ENCODE assay signal across 10 cellular contexts in genomic region chr16:1311212-1311737, GRCh38. TPM values are rescaled to one million over a fixed set of nuclear protein-coding genes. Genes with fewer than 3 reads are reported as not detected.
DNase-seq lines count a peak whose midpoint lies in the region; ATAC-seq and TF ChIP-seq lines count a peak whose summit lies in the region.
"Had no signal": no experiment of that assay in that cellular context is flagged by ENCODE, and none has a peak within 500 bp of the region (broad histone marks: within the 10 kb centered on the region; RNA-seq: fewer than 3 reads in every experiment).

No MANE protein-coding gene starts in this region.

- H3K9me3 ChIP-seq in skeletal muscle satellite cell (replicated peaks; ENCODE audit: low read length), result no peaks in the 10 kb centered on the region

- peak overlapping the region; percentile 71 for H3K4me3 ChIP-seq in H7 (ENCODE audit: insufficient read depth, low read depth, low read length)
- H3K4me3 ChIP-seq in WI38 (ENCODE audit: low read depth, low read length), result peak overlapping the region; percentile 80
- H3K4me3 ChIP-seq in skeletal muscle satellite cell (ENCODE audit: low read length), result peak overlapping the region; percentile 69

- intact Hi-C loops in left ventricle myocardium superior (cut with micrococcal nuclease), result no loop called here

- TF ChIP-seq CTCF in WI38 (IDR thresholded peaks at IDR 0.05; ENCODE audit: low read depth, low read length), result no peak

- H3K27me3 ChIP-seq in H7 (ENCODE audit: control insufficient read depth, insufficient read depth, low read length) (no peaks in the 10 kb centered on the region), skeletal muscle satellite cell (ENCODE audit: control insufficient read depth, insufficient read depth, low read length) (no peaks in the 10 kb centered on the region)

- peaks cover 22% of the 10 kb centered on the region for H3K4me1 ChIP-seq in skeletal muscle satellite cell (ENCODE audit: control insufficient read depth, insufficient read depth, low read length)

- DNase-seq in H7, result peak; percentile 82
- DNase-seq in left ventricle myocardium superior, result no peak
- no peak for DNase-seq in UCSD-AML1 (lab: John Stamatoyannopoulos, UW; ENCODE audit: unreplicated experiment)

- H3K9ac ChIP-seq in skeletal muscle satellite cell (ENCODE audit: low read depth, low read length), result peak overlapping the region; percentile 94

- H3K4me2 ChIP-seq in skeletal muscle satellite cell (ENCODE audit: low read length), result peak overlapping the region; percentile 95

- peak; percentile 0 for ATAC-seq in left ventricle myocardium superior
- no peak for ATAC-seq in GM21576 (IDR thresholded peaks at IDR 0.05; ENCODE audit: unreplicated experiment)
- no peak for ATAC-seq in HG03457 (IDR thresholded peaks at IDR 0.05; ENCODE audit: unreplicated experiment)
- ATAC-seq in HG03095 (IDR thresholded peaks at IDR 0.05; ENCODE audit: unreplicated experiment), result no peak

- H3K36me3 ChIP-seq in H7 (replicated peaks; ENCODE audit: control insufficient read depth, insufficient read depth, low read length) (peaks cover 20% of the 10 kb centered on the region), skeletal muscle satellite cell (ENCODE audit: insufficient read depth, low read length) (peaks cover 36% of the 10 kb centered on the region)

RNA-seq across cellular contexts. Expression of gene UBE2I, which starts 1.8 kb away (rescaled TPM):
- 79.9 and 80.2 TPM in 2 replicates for total RNA-seq in H7 (2014; rRNA removed; shearing (Covaris generic))
- total RNA-seq in left ventricle myocardium superior, result 93.8 TPM
- total RNA-seq in skeletal muscle satellite cell (2012; rRNA removed), result 61.9 and 64.4 TPM in 2 replicates

RNA-seq across cellular contexts. Expression of gene BAIAP3, which starts 22.2 kb away (rescaled TPM):
- total RNA-seq in H7 (2014; rRNA removed; shearing (Covaris generic)), result 2.6 and 5.7 TPM in 2 replicates
- total RNA-seq in left ventricle myocardium superior, result 5.2 TPM
- 1.1 TPM in 1 of 2 replicates, not detected in the other for total RNA-seq in skeletal muscle satellite cell (2012; rRNA removed)

RNA-seq across cellular contexts. Expression of gene TSR3, which starts 40.4 kb away (rescaled TPM):
- 87.7 and 99.4 TPM in 2 replicates for total RNA-seq in H7 (2014; rRNA removed; shearing (Covaris generic))
- total RNA-seq in left ventricle myocardium superior, result 55.9 TPM
- 48.7 and 60.5 TPM in 2 replicates for total RNA-seq in skeletal muscle satellite cell (2012; rRNA removed)

RNA-seq across cellular contexts. Expression of gene GNPTG, which starts 40.5 kb away (rescaled TPM):
- 16.2 and 21.5 TPM in 2 replicates for total RNA-seq in H7 (2014; rRNA removed; shearing (Covaris generic))
- 37.6 TPM for total RNA-seq in left ventricle myocardium superior
- total RNA-seq in skeletal muscle satellite cell (2012; rRNA removed), result 27.1 and 47.0 TPM in 2 replicates

RNA-seq across cellular contexts. Expression of gene TPSD1, which starts 55.4 kb away (rescaled TPM):
- total RNA-seq in H7 (2014; rRNA removed; shearing (Covaris generic)), result not detected in 2 replicates
- 0.50 TPM for total RNA-seq in left ventricle myocardium superior
- total RNA-seq in skeletal muscle satellite cell (2012; rRNA removed), result not detected in 2 replicates
- total RNA-seq: pulmonary artery endothelial cell; T-helper 1 cell treated with Interleukin-12 subunit alpha and Interleukin-12 subunit beta and Interleukin-4 antibody, amounts not matched to agents 30 ng/mL and 1 ng/mL, for 36 hours had no signal
